Comparison of ENCODE assay signal across 11 cellular contexts in the genomic region with DNA sequence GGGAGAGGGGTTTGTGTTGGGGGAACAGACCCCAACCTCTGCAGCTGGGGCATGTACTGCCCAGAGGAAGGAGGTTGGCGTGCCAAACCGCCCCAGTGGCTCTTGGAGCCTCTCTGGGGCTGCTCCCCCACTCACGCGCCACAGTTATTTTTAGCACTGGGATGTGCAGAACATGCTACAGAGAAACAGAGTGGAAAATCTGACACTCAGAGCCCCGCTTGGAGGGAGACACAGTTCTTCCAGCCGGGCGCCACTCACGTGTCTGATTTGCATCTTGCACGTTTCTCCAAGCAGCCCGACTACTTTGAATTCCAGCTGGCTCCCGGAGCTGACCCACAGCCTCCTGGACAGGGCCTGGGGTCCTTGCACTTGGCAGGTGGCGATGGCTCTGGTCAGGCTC.
DNase-seq lines count a peak whose midpoint lies in the region; ATAC-seq, FAIRE-seq and TF ChIP-seq lines count a peak whose summit lies in the region.
"Had no signal": no experiment of that assay in that cellular context is flagged by ENCODE, and none has a peak within 500 bp of the region (broad histone marks: within the 10 kb centered on the region; RNA-seq: fewer than 3 reads in every experiment).

No MANE protein-coding gene starts in this region.

- FAIRE-seq in kidney (lab: Jason Lieb, UNC) = no peak
- FAIRE-seq: H54 had no signal

- H3K4me1 Mint-ChIP-seq in activated CD4-positive, alpha-beta T cell treated with anti-CD3 and anti-CD28 coated beads, Interleukin-2, amount 10 ng/mL, durations not matched to agents 7 days and 5 days = no peaks in the 10 kb centered on the region
- H3K4me1 Mint-ChIP-seq: activated CD8-positive, alpha-beta memory T cell treated with anti-CD3 and anti-CD28 coated beads, Interleukin-2, amount 10 ng/mL, durations not matched to agents 7 days and 5 days; B cell had no signal

- H3K27ac Mint-ChIP-seq in activated CD4-positive, alpha-beta T cell treated with anti-CD3 and anti-CD28 coated beads, Interleukin-2, amount 10 ng/mL, durations not matched to agents 7 days and 5 days = no peak overlapping the region
- H3K27ac Mint-ChIP-seq: activated CD8-positive, alpha-beta memory T cell treated with anti-CD3 and anti-CD28 coated beads, Interleukin-2, amount 10 ng/mL, durations not matched to agents 7 days and 5 days; B cell had no signal

- no peaks in the 10 kb centered on the region for H3K27me3 ChIP-seq in testis

- peak overlapping the region in 1 of 2 donors; percentile 16 for H3K27ac ChIP-seq in kidney (ENCODE audit: low read depth in 2 of 2, low read length in 2 of 2)
- peak overlapping the region; percentile 22 to 66 for H3K27ac ChIP-seq in testis

- H3K4me3 ChIP-seq in astrocyte of the spinal cord (ENCODE audit: low read depth, low read length) (no peak overlapping the region), kidney (ENCODE audit: low read length in 2 of 2) (no peak overlapping the region), testis (no peak overlapping the region)

- no peak for TF ChIP-seq POLR2A in testis (IDR thresholded peaks at IDR 0.05)

- peaks cover 4% of the 10 kb centered on the region for H3K9me3 Mint-ChIP-seq in activated CD4-positive, alpha-beta T cell treated with anti-CD3 and anti-CD28 coated beads, Interleukin-2, amount 10 ng/mL, durations not matched to agents 7 days and 5 days

- 21 to 25% methylated on average over 10 to 12 of the region's 12 CpGs for WGBS in testis, 2 donors

- CTCF ChIA-PET in activated CD4-positive, alpha-beta T cell treated with anti-CD3 and anti-CD28 coated beads, Interleukin-2, amount 10 ng/mL, durations not matched to agents 7 days and 5 days (lab: Charles Lee) = no interaction called here

- H3K27me3 Mint-ChIP-seq in activated CD4-positive, alpha-beta T cell treated with anti-CD3 and anti-CD28 coated beads, Interleukin-2, amount 10 ng/mL, durations not matched to agents 7 days and 5 days = peaks cover 31% of the 10 kb centered on the region

- no peaks in the 10 kb centered on the region for H3K36me3 ChIP-seq in kidney (ENCODE audit: control insufficient read depth in 1 of 2, insufficient read depth in 2 of 2, low read length in 2 of 2)
- no peaks in the 10 kb centered on the region for H3K36me3 ChIP-seq in testis (ENCODE audit: low read depth, missing control alignments)

- no peak overlapping the region for H3K9ac ChIP-seq in kidney (ENCODE audit: low read length in 2 of 2)

- no peak for ATAC-seq in omental fat pad (ENCODE audit: low FRiP score)
- ATAC-seq: activated CD8-positive, alpha-beta memory T cell treated with anti-CD3 and anti-CD28 coated beads, Interleukin-2, amount 10 ng/mL, durations not matched to agents 7 days and 5 days had no signal

- no peak overlapping the region for H3K4me3 Mint-ChIP-seq in activated CD4-positive, alpha-beta T cell treated with anti-CD3 and anti-CD28 coated beads, Interleukin-2, amount 10 ng/mL, durations not matched to agents 7 days and 5 days
- H3K4me3 Mint-ChIP-seq: activated CD8-positive, alpha-beta memory T cell treated with anti-CD3 and anti-CD28 coated beads, Interleukin-2, amount 10 ng/mL, durations not matched to agents 7 days and 5 days; B cell had no signal

- TF ChIP-seq CTCF in astrocyte of the spinal cord (IDR thresholded peaks at IDR 0.05; ENCODE audit: low read depth, low read length) (no peak), kidney (IDR thresholded peaks at IDR 0.05; ENCODE audit: borderline replicate concordance, extremely low read depth, insufficient read depth) (no peak), testis (IDR thresholded peaks at IDR 0.05) (no peak), omental fat pad (IDR thresholded peaks at IDR 0.05) (no peak)

- no peaks in the 10 kb centered on the region for H3K36me3 Mint-ChIP-seq in activated CD4-positive, alpha-beta T cell treated with anti-CD3 and anti-CD28 coated beads, Interleukin-2, amount 10 ng/mL, durations not matched to agents 7 days and 5 days (ENCODE audit: low read depth)
- H3K36me3 Mint-ChIP-seq: activated CD8-positive, alpha-beta memory T cell treated with anti-CD3 and anti-CD28 coated beads, Interleukin-2, amount 10 ng/mL, durations not matched to agents 7 days and 5 days had no signal

- H3K4me1 ChIP-seq in kidney (ENCODE audit: control insufficient read depth in 1 of 2, insufficient read depth in 1 of 2, low read depth in 1 of 2, low read length in 2 of 2) (peaks cover 8 to 13% of the 10 kb centered on the region in 2 donors), testis (peaks cover 16% of the 10 kb centered on the region)

- in situ Hi-C loops in astrocyte of the spinal cord (cut with HindIII; ENCODE audit: low sequenced_read_pairs) = no loop called here

- POLR2A ChIA-PET in activated CD4-positive, alpha-beta T cell treated with anti-CD3 and anti-CD28 coated beads, Interleukin-2, amount 10 ng/mL, durations not matched to agents 7 days and 5 days (lab: Charles Lee) = no interaction called here

- DNase-seq in activated CD4-positive, alpha-beta T cell treated with anti-CD3 and anti-CD28 coated beads, Interleukin-2, amount 50 U/mL, for 48 hours = peak; percentile 9 to 18
- no peak for DNase-seq in activated CD4-positive, alpha-beta T cell treated with anti-CD3 and anti-CD28 coated beads, Interleukin-2, amount 10 ng/mL, durations not matched to agents 7 days and 5 days
- peak; percentile 36 for DNase-seq in astrocyte of the spinal cord (ENCODE audit: low read depth, low spot score)
- DNase-seq in kidney = peak; percentile 93
- peak; percentile 94 for DNase-seq in testis
- DNase-seq in NOMO-1 (lab: John Stamatoyannopoulos, UW; ENCODE audit: unreplicated experiment in 2 of 2) = no peak
- DNase-seq in omental fat pad (ENCODE audit: low spot score) = no peak
- DNase-seq in activated CD4-positive, alpha-beta T cell treated with anti-CD3 and anti-CD28 coated beads for 4 hours = no peak
- DNase-seq: activated CD8-positive, alpha-beta memory T cell treated with anti-CD3 and anti-CD28 coated beads, Interleukin-2, amount 10 ng/mL, durations not matched to agents 7 days and 5 days had no signal

- H3K9me3 ChIP-seq in kidney (ENCODE audit: control insufficient read depth in 1 of 2, low read length in 2 of 2) (no peaks in the 10 kb centered on the region), testis (no peaks in the 10 kb centered on the region)

- intact Hi-C loops in kidney (cut with DNase I) (no loop called here), testis (cut with DNase I; ENCODE audit: low total_unique reads) (no loop called here)

Comparison
In these comparisons a context has a peak if more than half of its experiments do, and no peak if none do; other contexts are left out.
1. DNase-seq: peak in activated CD4-positive, alpha-beta T cell treated with anti-CD3 and anti-CD28 coated beads, Interleukin-2, amount 50 U/mL, for 48 hours (2 of 2), astrocyte of the spinal cord (single experiment), kidney (single experiment) and testis (single experiment); none in activated CD4-positive, alpha-beta T cell treated with anti-CD3 and anti-CD28 coated beads, Interleukin-2, amount 10 ng/mL, durations not matched to agents 7 days and 5 days (single experiment), NOMO-1 (0 of 2), omental fat pad (single experiment) and activated CD4-positive, alpha-beta T cell treated with anti-CD3 and anti-CD28 coated beads for 4 hours (0 of 2).